Comparison of ENCODE assay signal across 17 cellular contexts in genomic region chr17:59149051-59149450, GRCh38. TPM values are rescaled to one million over a fixed set of nuclear protein-coding genes. Genes with fewer than 3 reads are reported as not detected.
DNase-seq lines count a peak whose midpoint lies in the region; ATAC-seq and TF ChIP-seq lines count a peak whose summit lies in the region.
"Had no signal": no experiment of that assay in that cellular context is flagged by ENCODE, and none has a peak within 500 bp of the region (broad histone marks: within the 10 kb centered on the region; RNA-seq: fewer than 3 reads in every experiment).

No MANE protein-coding gene starts in this region.

- ATAC-seq in HG02610 (IDR thresholded peaks at IDR 0.05; ENCODE audit: unreplicated experiment): no peak
- ATAC-seq: left lung had no signal

- CTCF ChIA-PET in mammary epithelial cell (lab: Charles Lee; ENCODE audit: low non-redundant PET): no interaction called here
- CTCF ChIA-PET in activated naive CD4-positive, alpha-beta T cell treated with anti-CD3 and anti-CD28 coated beads, Interleukin-2, amount 10 ng/mL, durations not matched to agents 7 days and 5 days (lab: Charles Lee): interaction anchor here (1.1 to 1.2 kb wide), 2 partner anchors 25 to 32 kb away, joined by 3 to 5 read pairs; no protein-coding TSS in a partner anchor

- no peak overlapping the region for H3K4me3 Mint-ChIP-seq in activated naive CD4-positive, alpha-beta T cell treated with anti-CD3 and anti-CD28 coated beads, Interleukin-2, amount 10 ng/mL, durations not matched to agents 7 days and 5 days
- H3K4me3 Mint-ChIP-seq: dendritic cell treated with granulocyte-macrophage colony-stimulating factor and Interleukin-4, amounts not matched to agents 40 ng/mL and 50 ng/mL, for 4 days had no signal

- intact Hi-C loops in mammary epithelial cell (cut with micrococcal nuclease): no loop called here

- BruUV-seq in mammary epithelial cell (replicated peaks; lab: Mats Ljungman, UMichigan): no TSS peak

- H3K9me3 Mint-ChIP-seq in activated naive CD4-positive, alpha-beta T cell treated with anti-CD3 and anti-CD28 coated beads, Interleukin-2, amount 10 ng/mL, durations not matched to agents 7 days and 5 days: no peaks in the 10 kb centered on the region
- H3K9me3 Mint-ChIP-seq: dendritic cell treated with granulocyte-macrophage colony-stimulating factor and Interleukin-4, amounts not matched to agents 40 ng/mL and 50 ng/mL, for 4 days had no signal

- H3K4me3 ChIP-seq in mammary epithelial cell (replicated peaks in 1 of 3; ENCODE audit: insufficient read depth in 1 of 3, low read depth in 2 of 3, low read length in 3 of 3): no peak overlapping the region
- H3K4me3 ChIP-seq: esophagus squamous epithelium, left lung had no signal

- peak; percentile 70 for DNase-seq in EH (ENCODE audit: low read depth)
- peak; percentile 61 for DNase-seq in NCI-H226
- peak; percentile 82 for DNase-seq in mammary epithelial cell
- peak; percentile 63 for DNase-seq in kidney tubule cell (ENCODE audit: low spot score)
- DNase-seq in activated naive CD4-positive, alpha-beta T cell treated with anti-CD3 and anti-CD28 coated beads, Interleukin-2, amount 10 ng/mL, durations not matched to agents 7 days and 5 days: no peak
- DNase-seq in ureter (ENCODE audit: low spot score): no peak
- DNase-seq in T-helper 2 cell: no peak
- DNase-seq: activated gamma-delta T cell; esophagus squamous epithelium; left lung; NCI-H1048; NCI-H774; occipital lobe; stimulated activated CD4-positive, alpha-beta T cell treated with anti-CD3 and anti-CD28 coated beads, Interleukin-4, amount 100 ng/mL, for 24 hours; stimulated activated CD8-positive, alpha-beta memory T cell treated with anti-CD3 and anti-CD28 coated beads, Interleukin-4, amount 100 ng/mL, for 48 hours had no signal

- H3K9me3 ChIP-seq in mammary epithelial cell (replicated peaks; ENCODE audit: insufficient read depth, low read length): no peaks in the 10 kb centered on the region
- H3K9me3 ChIP-seq: esophagus squamous epithelium, left lung had no signal

- H3K27ac ChIP-seq in mammary epithelial cell (ENCODE audit: insufficient read depth, low read depth, low read length): peak overlapping the region; percentile 39
- H3K27ac ChIP-seq: esophagus squamous epithelium, left lung had no signal

- peak overlapping the region; percentile 46 for H3K4me2 ChIP-seq in mammary epithelial cell (ENCODE audit: insufficient read depth, low read depth, low read length)

- no peaks in the 10 kb centered on the region for H3K27me3 Mint-ChIP-seq in activated naive CD4-positive, alpha-beta T cell treated with anti-CD3 and anti-CD28 coated beads, Interleukin-2, amount 10 ng/mL, durations not matched to agents 7 days and 5 days
- H3K27me3 Mint-ChIP-seq: dendritic cell treated with granulocyte-macrophage colony-stimulating factor and Interleukin-4, amounts not matched to agents 40 ng/mL and 50 ng/mL, for 4 days had no signal

- H3K27ac Mint-ChIP-seq in activated naive CD4-positive, alpha-beta T cell treated with anti-CD3 and anti-CD28 coated beads, Interleukin-2, amount 10 ng/mL, durations not matched to agents 7 days and 5 days: no peak overlapping the region
- H3K27ac Mint-ChIP-seq: dendritic cell treated with granulocyte-macrophage colony-stimulating factor and Interleukin-4, amounts not matched to agents 40 ng/mL and 50 ng/mL, for 4 days had no signal

- H3K4me1 ChIP-seq in mammary epithelial cell (ENCODE audit: insufficient read depth, low read length): peaks cover 25% of the 10 kb centered on the region

- no peak overlapping the region for H3K9ac ChIP-seq in mammary epithelial cell (ENCODE audit: insufficient read depth, low read length)

- H2AFZ ChIP-seq in mammary epithelial cell (ENCODE audit: low read depth, low read length): no peak overlapping the region

- dilution Hi-C loops in mammary epithelial cell (cut with HindIII; ENCODE audit: low sequenced_read_pairs): no loop called here

- H3K4me1 Mint-ChIP-seq in activated naive CD4-positive, alpha-beta T cell treated with anti-CD3 and anti-CD28 coated beads, Interleukin-2, amount 10 ng/mL, durations not matched to agents 7 days and 5 days: peaks cover 47% of the 10 kb centered on the region

- H3K36me3 Mint-ChIP-seq in activated naive CD4-positive, alpha-beta T cell treated with anti-CD3 and anti-CD28 coated beads, Interleukin-2, amount 10 ng/mL, durations not matched to agents 7 days and 5 days: peaks cover 38% of the 10 kb centered on the region

- TF ChIP-seq CTCF in mammary epithelial cell (conservative IDR thresholded peaks at IDR 0.05 in 1 of 2, IDR thresholded peaks at IDR 0.05 in 1 of 2; ENCODE audit: extremely low read depth in 1 of 2, insufficient read depth in 1 of 2, low read depth in 1 of 2, low read length in 2 of 2): no peak

- H3K36me3 ChIP-seq in mammary epithelial cell (ENCODE audit: insufficient read depth, low read length): no peaks in the 10 kb centered on the region
- H3K36me3 ChIP-seq: esophagus squamous epithelium, left lung had no signal

- in situ Hi-C loops in mammary epithelial cell (cut with MboI; ENCODE audit: low sequenced_read_pairs in 2 of 2): loop anchor here in 1 of 2 donors (5.0 kb wide), 1 partner anchor 42 kb away; the partner anchor contains the start of gene TRIM37

- no peaks in the 10 kb centered on the region for H3K27me3 ChIP-seq in mammary epithelial cell (ENCODE audit: insufficient read depth, low read length)
- H3K27me3 ChIP-seq: esophagus squamous epithelium, left lung had no signal

- H4K20me1 ChIP-seq in mammary epithelial cell (ENCODE audit: insufficient read depth, low read length): no peaks in the 10 kb centered on the region

- H3K79me2 ChIP-seq in mammary epithelial cell (ENCODE audit: insufficient read depth, low read length): peaks cover 98% of the 10 kb centered on the region

- 39% methylated on average over 2 of the region's 2 CpGs for WGBS in mammary epithelial cell (ENCODE audit: low coverage, missing lambda C conversion rate)

RNA-seq across cellular contexts. Expression of gene SKA2, which starts 5.9 kb away (rescaled TPM):
- total RNA-seq in mammary epithelial cell: 10 to 100 TPM; 34.0 to 72.9 TPM
- 41.5 TPM for polyA plus RNA-seq in mammary epithelial cell
- polyA minus RNA-seq in mammary epithelial cell: 38.1 TPM
- total RNA-seq in ureter: 27.6 TPM

RNA-seq across cellular contexts. Expression of gene PRR11, which starts 6.5 kb away (rescaled TPM):
- total RNA-seq in mammary epithelial cell (10 to 100 TPM in 1 of 2 donors, 1 to 10 TPM in 1; 8.5 to 59.3 TPM), ureter (1.0 TPM)
- 80.3 TPM for polyA plus RNA-seq in mammary epithelial cell
- 35.8 TPM for polyA minus RNA-seq in mammary epithelial cell

RNA-seq across cellular contexts. Expression of gene TRIM37, which starts 42.4 kb away (rescaled TPM):
- total RNA-seq in mammary epithelial cell (10 to 100 TPM; 34.2 to 42.7 TPM), ureter (17.2 TPM)
- 15.1 TPM for polyA plus RNA-seq in mammary epithelial cell
- polyA minus RNA-seq in mammary epithelial cell: 14.1 TPM

Comparison
In these comparisons a context has a peak if more than half of its experiments do, and no peak if none do; other contexts are left out.
1. DNase-seq: peak in EH (single experiment), NCI-H226 (single experiment), mammary epithelial cell (single experiment) and kidney tubule cell (single experiment); none in activated naive CD4-positive, alpha-beta T cell treated with anti-CD3 and anti-CD28 coated beads, Interleukin-2, amount 10 ng/mL, durations not matched to agents 7 days and 5 days (single experiment), ureter (single experiment) and T-helper 2 cell (0 of 5).